In the genomic region with DNA sequence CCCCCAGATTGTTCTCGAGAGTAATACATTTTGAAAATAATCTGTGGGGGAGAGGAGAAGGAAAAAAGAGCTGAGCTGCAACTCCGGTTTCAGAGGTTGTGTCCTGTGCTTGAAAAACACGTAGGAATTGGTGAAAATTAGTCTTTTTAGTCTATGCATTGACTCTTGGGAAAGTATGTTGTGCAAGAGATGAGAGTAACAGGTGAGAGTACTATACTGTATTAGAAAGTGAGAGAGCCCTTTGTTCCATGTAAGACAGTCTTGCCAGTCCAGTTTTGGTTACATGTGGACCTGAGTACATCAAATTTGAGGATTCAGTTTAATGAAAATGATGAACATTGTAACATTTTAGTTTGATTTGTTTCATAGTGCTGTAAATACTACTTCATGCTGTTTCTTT, we compare ENCODE assay signal across 14 cellular contexts.
"Had no signal": no experiment of that assay in that cellular context is flagged by ENCODE, and none has a peak within 500 bp of the region (broad histone marks: within the 10 kb centered on the region; RNA-seq: fewer than 3 reads in every experiment).

No MANE protein-coding gene starts in this region.

- H3K27me3 ChIP-seq: brain microvascular endothelial cell had no signal

- H3K27ac Mint-ChIP-seq: activated CD4-positive, alpha-beta memory T cell treated with anti-CD3 and anti-CD28 coated beads, Interleukin-2, amount 10 ng/mL, durations not matched to agents 7 days and 5 days; activated CD8-positive, alpha-beta memory T cell treated with anti-CD3 and anti-CD28 coated beads, Interleukin-2, amount 10 ng/mL, durations not matched to agents 7 days and 5 days; activated naive CD8-positive, alpha-beta T cell treated with anti-CD3 and anti-CD28 coated beads, Interleukin-2, amount 50 U/mL, for 24 hours; T-helper 17 cell had no signal

- ATAC-seq: activated CD8-positive, alpha-beta memory T cell treated with anti-CD3 and anti-CD28 coated beads, Interleukin-2, amount 10 ng/mL, durations not matched to agents 7 days and 5 days; activated naive CD8-positive, alpha-beta T cell treated with anti-CD3 and anti-CD28 coated beads, Interleukin-2, amount 50 U/mL, for 24 hours; T-helper 17 cell had no signal

- H3K4me3 Mint-ChIP-seq: activated CD4-positive, alpha-beta memory T cell treated with anti-CD3 and anti-CD28 coated beads, Interleukin-2, amount 10 ng/mL, durations not matched to agents 7 days and 5 days; activated CD8-positive, alpha-beta memory T cell treated with anti-CD3 and anti-CD28 coated beads, Interleukin-2, amount 10 ng/mL, durations not matched to agents 7 days and 5 days; activated naive CD8-positive, alpha-beta T cell treated with anti-CD3 and anti-CD28 coated beads, Interleukin-2, amount 50 U/mL, for 24 hours; T-helper 17 cell had no signal

- H3K4me3 ChIP-seq: coronary artery had no signal

- H3K27ac ChIP-seq: brain microvascular endothelial cell, coronary artery had no signal

- H3K27me3 Mint-ChIP-seq: activated CD4-positive, alpha-beta memory T cell treated with anti-CD3 and anti-CD28 coated beads, Interleukin-2, amount 10 ng/mL, durations not matched to agents 7 days and 5 days; activated CD8-positive, alpha-beta memory T cell treated with anti-CD3 and anti-CD28 coated beads, Interleukin-2, amount 10 ng/mL, durations not matched to agents 7 days and 5 days; activated naive CD8-positive, alpha-beta T cell treated with anti-CD3 and anti-CD28 coated beads, Interleukin-2, amount 50 U/mL, for 24 hours; T-helper 17 cell had no signal

- DNase-seq: activated CD4-positive, alpha-beta memory T cell treated with anti-CD3 and anti-CD28 coated beads, Interleukin-2, amount 10 ng/mL, durations not matched to agents 7 days and 5 days; activated CD4-positive, alpha-beta T cell treated with anti-CD3 and anti-CD28 coated beads for 4 hours; activated CD8-positive, alpha-beta memory T cell treated with anti-CD3 and anti-CD28 coated beads, Interleukin-2, amount 10 ng/mL, durations not matched to agents 7 days and 5 days; activated naive CD8-positive, alpha-beta T cell treated with anti-CD3 and anti-CD28 coated beads, Interleukin-2, amount 50 U/mL, for 24 hours; anterior cingulate cortex; brain microvascular endothelial cell; central memory CD4-positive, alpha-beta T cell; mesendoderm; stimulated activated CD4-positive, alpha-beta T cell treated with anti-CD3 and anti-CD28 coated beads, Interleukin-12 subunit alpha, Interleukin-12 subunit beta, amount 100 ng/mL, for 4 hours; stimulated activated CD4-positive, alpha-beta T cell treated with anti-CD3 and anti-CD28 coated beads, Interleukin-1b, Interleukin-23, amount 100 ng/mL, for 48 hours; stimulated activated CD8-positive, alpha-beta memory T cell treated with anti-CD3 and anti-CD28 coated beads, Interleukin-4, amount 100 ng/mL, for 48 hours; stimulated activated naive CD4-positive, alpha-beta T cell; T-helper 17 cell had no signal

- H3K36me3 ChIP-seq: brain microvascular endothelial cell had no signal

- H3K4me1 Mint-ChIP-seq: activated CD4-positive, alpha-beta memory T cell treated with anti-CD3 and anti-CD28 coated beads, Interleukin-2, amount 10 ng/mL, durations not matched to agents 7 days and 5 days; activated CD8-positive, alpha-beta memory T cell treated with anti-CD3 and anti-CD28 coated beads, Interleukin-2, amount 10 ng/mL, durations not matched to agents 7 days and 5 days had no signal
